ENCODE assay signal across 7 cellular contexts in the genomic region with DNA sequence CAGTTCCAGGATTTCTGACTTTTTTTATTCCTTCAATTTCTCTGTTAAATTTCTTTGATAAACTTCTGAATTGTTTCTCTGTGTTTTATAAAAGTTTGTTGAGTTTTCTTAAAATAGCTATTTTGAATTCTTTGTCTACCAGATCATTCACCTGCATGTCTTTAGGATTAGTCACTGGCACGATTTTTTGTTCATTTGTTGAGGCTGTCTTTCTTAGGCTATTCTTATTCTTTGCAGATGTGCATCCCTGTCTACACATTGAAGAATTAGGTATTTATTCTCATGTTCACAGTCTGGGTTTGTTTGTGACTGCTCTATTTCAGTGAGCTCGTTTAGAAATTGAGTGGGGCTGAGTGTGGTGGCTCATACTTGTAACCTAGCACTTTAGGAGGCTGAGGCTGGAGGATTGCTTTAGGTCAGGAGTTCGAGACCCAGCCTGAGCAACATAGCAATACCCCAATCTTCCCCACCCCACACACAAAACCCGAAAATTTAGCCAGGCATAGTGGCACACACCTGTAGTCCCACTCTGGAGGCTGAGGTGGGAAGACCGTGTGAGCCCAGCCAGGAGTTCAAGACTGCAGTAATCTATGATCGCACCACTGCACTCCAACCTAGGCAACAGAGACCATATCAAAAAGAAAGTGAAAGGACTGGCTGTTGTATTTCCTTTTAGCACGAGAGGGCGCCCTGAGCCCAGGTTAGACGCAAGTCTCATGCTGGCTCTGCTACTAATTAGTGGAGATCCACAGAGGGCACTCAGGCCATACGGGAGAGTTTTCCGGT. TPM values are rescaled to one million over a fixed set of nuclear protein-coding genes. Genes with fewer than 3 reads are reported as not detected.
DNase-seq lines count a peak whose midpoint lies in the region; ATAC-seq, FAIRE-seq and TF ChIP-seq lines count a peak whose summit lies in the region.

No MANE protein-coding gene starts in this region.

- H3K4me3 Mint-ChIP-seq in immature natural killer cell = peak overlapping the region; percentile 71 to 90 (median 88)

- no peaks in the 10 kb centered on the region for H3K36me3 Mint-ChIP-seq in immature natural killer cell

- TF ChIP-seq CTCF in astrocyte of the spinal cord (IDR thresholded peaks at IDR 0.05; ENCODE audit: low read depth, low read length) = peak; percentile 55

- peaks cover 0 to 14% (median 1%) of the 10 kb centered on the region in 6 donors for H3K9me3 Mint-ChIP-seq in immature natural killer cell

- peaks cover 0 to 2% (median 2%) of the 10 kb centered on the region in 3 donors for H3K27me3 Mint-ChIP-seq in immature natural killer cell (ENCODE audit: low read depth in 3 of 3)

- ATAC-seq in HG02759 (IDR thresholded peaks at IDR 0.05; ENCODE audit: unreplicated experiment) = peak; percentile 90

- no peak for TF ChIP-seq POLR2A in GM12892 (IDR thresholded peaks at IDR 0.05; ENCODE audit: low read depth, low read length)

- DNase-seq in GM12892 (ENCODE audit: insufficient read length) = peak; percentile 18
- DNase-seq in NCI-H1417 treated with DMSO at 0.1 percent for 48 hours (lab: John Stamatoyannopoulos, UW) = peak; percentile 3
- DNase-seq in T-helper 9 cell = peak; percentile 62
- DNase-seq in astrocyte of the spinal cord (ENCODE audit: low read depth, low spot score) = peak; percentile 61
- DNase-seq in immature natural killer cell = peak; percentile 71 to 79 (median 73)
- peak; percentile 48 to 70 for DNase-seq in stimulated activated CD4-positive, alpha-beta T cell treated with anti-CD3 and anti-CD28 coated beads, Interleukin-12 subunit alpha, Interleukin-12 subunit beta, amount 100 ng/mL, for 24 hours (ENCODE audit: low read depth in 2 of 2)

- H3K27ac Mint-ChIP-seq in immature natural killer cell = peak overlapping the region; percentile 47 to 93 (median 80)

- peak overlapping the region; percentile 37 for H3K4me3 ChIP-seq in astrocyte of the spinal cord (ENCODE audit: low read depth, low read length)

- in situ Hi-C loops in astrocyte of the spinal cord (cut with HindIII; ENCODE audit: low sequenced_read_pairs) = no loop called here

- peak; percentile 92 for FAIRE-seq in GM12892 (lab: Jason Lieb, UNC)

- H3K4me1 Mint-ChIP-seq in immature natural killer cell = peaks cover 10 to 11% of the 10 kb centered on the region in 2 donors

RNA-seq across cellular contexts. Expression of a gene that starts 42.0 kb away (rescaled TPM):
- 5.3 TPM for polyA plus RNA-seq in GM12892 (2012; ENCODE audit: missing spikeins)
- polyA plus RNA-seq in immature natural killer cell = 1 to 10 TPM; 1.1 to 3.4 (median 2.7) TPM

RNA-seq across cellular contexts. Expression of a gene that starts 46.1 kb away (rescaled TPM):
- 130 TPM for polyA plus RNA-seq in GM12892 (2012; ENCODE audit: missing spikeins)
- polyA plus RNA-seq in immature natural killer cell = 100 to 1,000 TPM; 182 to 241 (median 234) TPM

Comparison
In these comparisons a context has a peak if more than half of its experiments do, and no peak if none do; other contexts are left out.
1. Peak in every context shown above with its lines: DNase-seq, ATAC-seq and H3K4me3 ChIP-seq.
2. DNase-seq: peak in every context shown above with its lines; median percentile 73 in immature natural killer cell; 62 in T-helper 9 cell; 61 in astrocyte of the spinal cord; 59 in stimulated activated CD4-positive, alpha-beta T cell treated with anti-CD3 and anti-CD28 coated beads, Interleukin-12 subunit alpha, Interleukin-12 subunit beta, amount 100 ng/mL, for 24 hours; 18 in GM12892; 3 in NCI-H1417 treated with DMSO at 0.1 percent for 48 hours.